Comparison of ENCODE assay signal across 9 cellular contexts in the genomic region with DNA sequence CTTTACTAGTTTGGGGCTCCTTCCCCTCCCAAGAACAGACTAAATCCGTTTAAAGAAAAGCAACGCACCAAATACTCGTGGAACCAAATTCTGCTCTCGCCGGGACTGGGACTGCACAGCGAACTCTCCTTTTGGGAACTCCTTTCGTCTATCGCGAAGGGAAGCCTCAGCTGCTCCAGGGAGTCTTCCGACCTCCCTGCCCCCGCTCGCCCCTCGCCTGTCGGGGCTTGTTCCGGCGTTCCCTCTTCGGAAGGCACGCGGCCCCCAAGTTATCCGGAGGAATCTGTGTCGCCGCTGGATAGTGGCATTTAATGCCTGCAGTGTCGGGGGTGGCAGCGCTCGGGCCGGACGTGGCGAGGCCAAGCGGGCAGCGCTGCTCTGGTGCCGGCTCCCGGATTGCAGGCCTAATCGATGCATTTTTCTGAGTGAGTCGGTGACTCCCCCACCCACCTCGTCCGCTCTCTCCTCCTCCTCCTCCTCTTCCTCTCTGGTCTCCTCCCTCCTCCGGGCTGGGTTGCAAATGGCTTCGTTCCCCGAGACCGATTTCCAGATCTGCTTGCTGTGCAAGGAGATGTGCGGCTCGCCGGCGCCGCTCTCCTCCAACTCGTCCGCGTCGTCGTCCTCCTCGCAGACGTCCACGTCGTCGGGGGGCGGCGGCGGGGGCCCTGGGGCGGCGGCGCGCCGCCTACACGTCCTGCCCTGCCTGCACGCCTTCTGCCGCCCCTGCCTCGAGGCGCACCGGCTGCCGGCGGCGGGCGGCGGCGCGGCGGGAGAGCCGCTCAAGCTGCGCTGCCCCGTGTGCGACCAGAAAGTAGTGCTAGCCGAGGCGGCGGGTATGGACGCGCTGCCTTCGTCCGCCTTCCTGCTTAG. TPM values are rescaled to one million over a fixed set of nuclear protein-coding genes. Genes with fewer than 3 reads are reported as not detected.
DNase-seq lines count a peak whose midpoint lies in the region; ATAC-seq and TF ChIP-seq lines count a peak whose summit lies in the region.
"Had no signal": no experiment of that assay in that cellular context is flagged by ENCODE, and none has a peak within 500 bp of the region (broad histone marks: within the 10 kb centered on the region; RNA-seq: fewer than 3 reads in every experiment).

A gene (plus strand): TSS at position 437 of the 870 bp plus-strand sequence. CDS start 84 bp downstream, at position 521.

- BruUV-seq in Calu3 (replicated peaks; lab: Mats Ljungman, UMichigan), result no TSS peak

- ATAC-seq in HG03432 (IDR thresholded peaks at IDR 0.05; ENCODE audit: unreplicated experiment), result no peak

- peaks cover 6% of the 10 kb centered on the region for H3K4me1 ChIP-seq in muscle layer of colon (ENCODE audit: insufficient read depth, low read length)

- intact Hi-C loops in Calu3 (cut with micrococcal nuclease; ENCODE audit: unreplicated experiment), result no loop called here

- H3K9ac ChIP-seq in muscle layer of colon (ENCODE audit: low read length), result no peak within 1 kb of the TSS

- DNase-seq in Calu3 (no peak), HuH-7.5 (ENCODE audit: low spot score) (peak; percentile 92), cardiac fibroblast (ENCODE audit: low read depth in 2 of 2) (peak in 1 of 2 donors; percentile 22), SHP77 treated with DMSO at 0.1 percent for 48 hours (lab: John Stamatoyannopoulos, UW) (no peak), NCI-H524 treated with DMSO at 0.1 percent for 48 hours (lab: John Stamatoyannopoulos, UW) (no peak), DMS153 (lab: John Stamatoyannopoulos, UW) (no peak)

- H3K36me3 ChIP-seq in muscle layer of colon (ENCODE audit: insufficient read depth, low read length), result no peaks in the 10 kb centered on the region

- no peaks in the 10 kb centered on the region for H3K9me3 ChIP-seq in muscle layer of colon (ENCODE audit: low read length)

- H3K36me3 Mint-ChIP-seq in Calu3 (ENCODE audit: insufficient read depth, unreplicated experiment), result no peaks in the 10 kb centered on the region

- H3K4me3 ChIP-seq in cardiac fibroblast (replicated peaks in 1 of 2; ENCODE audit: low read depth in 2 of 2, low read length in 2 of 2), result peak within 1 kb of the TSS; percentile 26 to 30
- peak within 1 kb of the TSS; percentile 18 to 49 for H3K4me3 ChIP-seq in muscle layer of colon (ENCODE audit: low read depth in 1 of 2, low read length in 2 of 2)

- no peak within 1 kb of the TSS for H3K27ac ChIP-seq in muscle layer of colon (ENCODE audit: low read depth, low read length)

- H3K27ac Mint-ChIP-seq in Calu3 (ENCODE audit: unreplicated experiment), result no peak within 1 kb of the TSS

- peak within 1 kb of the TSS; percentile 77 for H3K4me3 Mint-ChIP-seq in Calu3 (ENCODE audit: low read depth, unreplicated experiment)

- no peaks in the 10 kb centered on the region for H3K4me1 Mint-ChIP-seq in Calu3 (ENCODE audit: low read depth, unreplicated experiment)

- no peaks in the 10 kb centered on the region for H3K9me3 Mint-ChIP-seq in Calu3 (ENCODE audit: low read depth, unreplicated experiment)

- TF ChIP-seq CTCF in Calu3 (IDR thresholded peaks at IDR 0.05; ENCODE audit: unreplicated experiment) (no peak), cardiac fibroblast (IDR thresholded peaks at IDR 0.05; ENCODE audit: low read depth, low read length) (no peak)

- CTCF ChIA-PET in Calu3 (lab: Charles Lee), result no interaction called here

- peaks cover 87% of the 10 kb centered on the region for H3K27me3 Mint-ChIP-seq in Calu3 (ENCODE audit: unreplicated experiment)

- H3K27me3 ChIP-seq in muscle layer of colon (ENCODE audit: control insufficient read depth in 1 of 2, insufficient read depth in 2 of 2, low read length in 2 of 2), result peaks cover 38 to 53% of the 10 kb centered on the region in 2 donors

RNA-seq across cellular contexts. Expression of the gene that starts here (rescaled TPM):
- not detected in 2 replicates for total RNA-seq in Calu3 (2022)
- total RNA-seq: M059J had no signal
